12 cellular contexts compared by ENCODE assay signal in the genomic region with DNA sequence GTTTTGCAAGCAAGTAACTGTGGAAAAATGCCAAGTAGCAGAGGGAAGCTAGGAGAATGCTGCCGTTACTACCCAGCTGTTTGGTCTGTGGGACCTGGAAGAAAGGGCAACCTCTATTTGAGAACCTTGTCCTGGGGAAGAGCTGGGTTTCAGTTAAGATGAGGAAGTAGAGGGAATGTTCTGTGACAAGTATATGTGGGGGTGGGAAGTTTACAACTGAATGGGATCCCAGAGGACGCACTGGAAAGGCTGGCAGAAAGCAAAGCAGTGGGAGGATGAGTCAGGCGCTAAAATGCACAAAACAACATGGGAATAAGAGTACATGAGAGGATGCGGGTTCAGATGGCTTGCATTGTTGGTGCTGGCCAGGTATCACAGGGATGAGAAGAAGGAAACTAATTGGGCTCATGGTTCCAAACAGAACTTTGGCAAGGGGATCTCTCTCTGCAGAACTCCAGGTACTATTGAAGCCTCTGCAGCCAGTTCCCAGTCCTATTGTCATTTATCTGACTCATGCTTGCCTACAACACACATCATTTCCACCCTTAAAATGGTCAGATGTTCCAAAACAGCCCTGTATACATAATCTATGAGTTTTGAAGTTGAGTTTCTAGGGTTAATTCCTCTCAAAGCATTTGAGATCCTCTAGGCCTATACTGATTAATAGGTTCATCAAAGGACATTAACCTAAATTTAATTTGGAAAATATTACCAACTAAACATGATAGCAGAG.
DNase-seq lines count a peak whose midpoint lies in the region; TF ChIP-seq lines count a peak whose summit lies in the region.
"Had no signal": no experiment of that assay in that cellular context is flagged by ENCODE, and none has a peak within 500 bp of the region (broad histone marks: within the 10 kb centered on the region; RNA-seq: fewer than 3 reads in every experiment).

No MANE protein-coding gene starts in this region.

- 0 out of 2 replicates have a peak overlapping the region, but pooled peaks have one; percentile 23 for H3K9ac ChIP-seq in GM23248

- H3K4me1 ChIP-seq in GM23248 (ENCODE audit: insufficient read depth): peaks cover 28% of the 10 kb centered on the region

- H3K27ac ChIP-seq in GM23248: peak overlapping the region; percentile 46; the same call in 1 of the 2 replicates

- peak overlapping the region; percentile 62 for H2AFZ ChIP-seq in GM23248

- H4K20me1 ChIP-seq in GM23248 (ENCODE audit: insufficient read depth): no peaks in the 10 kb centered on the region

- 2% methylated on average over 4 of the region's 4 CpGs for WGBS in GM23248 (ENCODE audit: low coverage in 1 of 2, low lambda C conversion rate in 2 of 2, missing lambda C conversion rate in 2 of 2), 2 experiments

- H3F3A ChIP-seq in GM23248 (ENCODE audit: insufficient read depth): peaks cover 25% of the 10 kb centered on the region

- H3K9me3 ChIP-seq in GM23248 (ENCODE audit: low read depth): no peaks in the 10 kb centered on the region

- no peak for TF ChIP-seq CTCF in fibroblast of the aortic adventitia (IDR thresholded peaks at IDR 0.05; ENCODE audit: insufficient read depth, low read length)
- no peak for TF ChIP-seq CTCF in GM13977 (IDR thresholded peaks at IDR 0.05; ENCODE audit: extremely low read depth, insufficient read depth, missing control alignments)

- H3K36me3 Mint-ChIP-seq in immature natural killer cell: no peaks in the 10 kb centered on the region
- H3K36me3 Mint-ChIP-seq: activated CD4-positive, alpha-beta memory T cell treated with anti-CD3 and anti-CD28 coated beads for 36 hours; activated naive CD4-positive, alpha-beta T cell treated with anti-CD3 and anti-CD28 coated beads, Interleukin-2, amount 50 U/mL, for 72 hours had no signal

- no peaks in the 10 kb centered on the region for H3K36me3 ChIP-seq in GM23248 (ENCODE audit: low read depth)

- H3K9me3 Mint-ChIP-seq in immature natural killer cell: peaks cover 0 to 2% (median 0%) of the 10 kb centered on the region in 6 donors
- H3K9me3 Mint-ChIP-seq: activated CD4-positive, alpha-beta memory T cell treated with anti-CD3 and anti-CD28 coated beads for 36 hours had no signal

- H3K4me3 ChIP-seq in GM23248 (peak overlapping the region; percentile 43), fibroblast of the aortic adventitia (ENCODE audit: low read depth, low read length) (no peak overlapping the region)

- peak overlapping the region; percentile 73 for H3K4me2 ChIP-seq in GM23248 (ENCODE audit: unreplicated experiment)

- DNase-seq in GM23248 (peak; percentile 91), RPMI7951 (ENCODE audit: low read depth) (peak; percentile 44), fibroblast of the aortic adventitia (ENCODE audit: low read depth) (peak; percentile 16), renal cortical epithelial cell (ENCODE audit: low read depth) (peak; percentile 80), NCI-H510A treated with DMSO at 0.1 percent for 48 hours (lab: John Stamatoyannopoulos, UW) (no peak), immature natural killer cell (no peak), GM13977 (ENCODE audit: low spot score) (no peak)
- DNase-seq in activated effector memory CD4-positive, alpha-beta T cell treated with anti-CD3 and anti-CD28 coated beads, Interleukin-2, amount 50 U/mL, for 16 hours: no peak
- DNase-seq: activated CD4-positive, alpha-beta memory T cell treated with anti-CD3 and anti-CD28 coated beads for 36 hours; cortex of kidney; T-helper 2 cell had no signal

- no peaks in the 10 kb centered on the region for H3K79me2 ChIP-seq in GM23248 (ENCODE audit: insufficient read depth)

- H3K27ac Mint-ChIP-seq in immature natural killer cell: no peak overlapping the region
- H3K27ac Mint-ChIP-seq: activated CD4-positive, alpha-beta memory T cell treated with anti-CD3 and anti-CD28 coated beads for 36 hours; activated naive CD4-positive, alpha-beta T cell treated with anti-CD3 and anti-CD28 coated beads, Interleukin-2, amount 50 U/mL, for 72 hours had no signal

- no peaks in the 10 kb centered on the region for H3K9me2 ChIP-seq in GM23248 (ENCODE audit: insufficient read depth)

- in situ Hi-C loops in GM23248 (cut with MboI): no loop called here
- in situ Hi-C loops in GM13977 (cut with MboI; ENCODE audit: low pct_unique_long_range_greater_than_20kb, low sequenced_read_pairs, unreplicated experiment): no loop called here

- no peaks in the 10 kb centered on the region for H3K27me3 ChIP-seq in GM23248 (replicated peaks; ENCODE audit: insufficient read depth)

- H3K4me1 Mint-ChIP-seq in immature natural killer cell: no peaks in the 10 kb centered on the region

- no peak overlapping the region for H3K4me3 Mint-ChIP-seq in immature natural killer cell
- H3K4me3 Mint-ChIP-seq: activated CD4-positive, alpha-beta memory T cell treated with anti-CD3 and anti-CD28 coated beads for 36 hours had no signal

- H3K27me3 Mint-ChIP-seq in immature natural killer cell (ENCODE audit: low read depth in 3 of 3): peaks cover 0 to 3% (median 3%) of the 10 kb centered on the region in 3 donors
- H3K27me3 Mint-ChIP-seq: activated CD4-positive, alpha-beta memory T cell treated with anti-CD3 and anti-CD28 coated beads for 36 hours had no signal

Comparison
In these comparisons a context has a peak if more than half of its experiments do, and no peak if none do; other contexts are left out.
1. DNase-seq: peak in GM23248 (single experiment), RPMI7951 (single experiment), fibroblast of the aortic adventitia (single experiment) and renal cortical epithelial cell (single experiment); none in activated effector memory CD4-positive, alpha-beta T cell treated with anti-CD3 and anti-CD28 coated beads, Interleukin-2, amount 50 U/mL, for 16 hours (single experiment), NCI-H510A treated with DMSO at 0.1 percent for 48 hours (single experiment), immature natural killer cell (0 of 3) and GM13977 (single experiment).